Comparison of ENCODE assay signal across 1 cellular context in the genomic region with DNA sequence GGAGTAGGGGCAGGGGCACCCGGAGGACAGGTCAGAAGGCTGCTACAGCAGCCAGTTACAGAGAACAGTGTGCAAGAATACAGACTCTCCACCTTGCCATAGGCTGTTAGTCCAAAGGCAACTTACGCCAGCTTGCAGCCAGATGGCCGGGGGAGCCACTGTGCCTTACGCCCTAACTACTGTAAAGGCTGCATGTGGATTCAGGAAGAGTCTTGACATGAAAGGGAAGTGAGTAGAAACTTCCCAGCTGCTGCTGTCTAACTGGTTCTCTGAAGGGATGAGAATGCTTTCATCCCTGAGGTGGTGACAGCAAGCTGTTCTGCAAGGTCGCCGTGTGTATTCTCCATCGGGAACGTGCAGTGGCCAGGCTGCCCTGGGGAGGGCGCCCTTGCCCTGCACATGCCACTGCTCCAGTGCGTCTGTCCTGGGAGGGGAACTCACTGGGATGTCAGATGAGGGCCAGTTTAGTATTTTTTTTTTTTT.
TF ChIP-seq lines count a peak whose summit lies in the region.

No MANE protein-coding gene starts in this region.

TF ChIP-seq in H1, 55 proteins besides CTCF, POLR2A, EP300 and RAD21:
- TF ChIP-seq, protein P1, sequence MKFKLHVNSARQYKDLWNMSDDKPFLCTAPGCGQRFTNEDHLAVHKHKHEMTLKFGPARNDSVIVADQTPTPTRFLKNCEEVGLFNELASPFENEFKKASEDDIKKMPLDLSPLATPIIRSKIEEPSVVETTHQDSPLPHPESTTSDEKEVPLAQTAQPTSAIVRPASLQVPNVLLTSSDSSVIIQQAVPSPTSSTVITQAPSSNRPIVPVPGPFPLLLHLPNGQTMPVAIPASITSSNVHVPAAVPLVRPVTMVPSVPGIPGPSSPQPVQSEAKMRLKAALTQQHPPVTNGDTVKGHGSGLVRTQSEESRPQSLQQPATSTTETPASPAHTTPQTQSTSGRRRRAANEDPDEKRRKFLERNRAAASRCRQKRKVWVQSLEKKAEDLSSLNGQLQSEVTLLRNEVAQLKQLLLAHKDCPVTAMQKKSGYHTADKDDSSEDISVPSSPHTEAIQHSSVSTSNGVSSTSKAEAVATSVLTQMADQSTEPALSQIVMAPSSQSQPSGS (IDR thresholded peaks at IDR 0.05; ENCODE audit: low read length), result no peak
- TF ChIP-seq YY1 (IDR thresholded peaks at IDR 0.05; ENCODE audit: low read depth, low read length) (0 out of 2 replicates have a peak, but pooled peaks have one; percentile 44), FOSL1 (IDR thresholded peaks at IDR 0.05; ENCODE audit: insufficient read depth, low read depth, low read length) (no peak), CHD2 (IDR thresholded peaks at IDR 0.05; ENCODE audit: low read length) (no peak), MAX (IDR thresholded peaks at IDR 0.05) (peak; percentile 77), NRF1 (IDR thresholded peaks at IDR 0.05; ENCODE audit: low read depth, low read length) (no peak), CHD7 (IDR thresholded peaks at IDR 0.05; ENCODE audit: insufficient replicate concordance, low read length) (no peak), POU5F1 (IDR thresholded peaks at IDR 0.05; ENCODE audit: low read depth, low read length) (0 out of 2 replicates have a peak, but pooled peaks have one; percentile 6), JUND (IDR thresholded peaks at IDR 0.05; ENCODE audit: low read length) (no peak), SIN3A (conservative IDR thresholded peaks at IDR 0.05 in 1 of 2, IDR thresholded peaks at IDR 0.05 in 1 of 2; ENCODE audit: low read depth in 1 of 2, low read length in 2 of 2) (0 out of 4 replicates have a peak, but pooled peaks of 1 of the 2 experiments have one; percentile 51), SRF (IDR thresholded peaks at IDR 0.05; ENCODE audit: low read depth, low read length) (no peak), HDAC2 (IDR thresholded peaks at IDR 0.05; ENCODE audit: borderline replicate concordance in 1 of 2, low read depth in 2 of 2, low read length in 2 of 2) (no peak), EZH2 (IDR thresholded peaks at IDR 0.05; ENCODE audit: low read depth, low read length, severe bottlenecking) (no peak), CREB1 (IDR thresholded peaks at IDR 0.05) (no peak; the same call in 1 of the 2 replicates), HDAC6 (IDR thresholded peaks at IDR 0.05; ENCODE audit: low read depth, low read length) (no peak), SP4 (IDR thresholded peaks at IDR 0.05; ENCODE audit: low read length) (no peak), SIRT6 (IDR thresholded peaks at IDR 0.05; ENCODE audit: low read length) (no peak), JUN (IDR thresholded peaks at IDR 0.05; ENCODE audit: low read depth, low read length) (no peak), CEBPB (IDR thresholded peaks at IDR 0.05; ENCODE audit: low read depth, low read length) (no peak), MAFK (IDR thresholded peaks at IDR 0.05; ENCODE audit: low read depth, low read length) (peak; percentile 4; the same call in 1 of the 2 replicates), SP2 (IDR thresholded peaks at IDR 0.05; ENCODE audit: low read length) (no peak), RBBP5 (IDR thresholded peaks at IDR 0.05; ENCODE audit: borderline replicate concordance, low read depth, low read length) (no peak)
- TF ChIP-seq, protein P2, sequence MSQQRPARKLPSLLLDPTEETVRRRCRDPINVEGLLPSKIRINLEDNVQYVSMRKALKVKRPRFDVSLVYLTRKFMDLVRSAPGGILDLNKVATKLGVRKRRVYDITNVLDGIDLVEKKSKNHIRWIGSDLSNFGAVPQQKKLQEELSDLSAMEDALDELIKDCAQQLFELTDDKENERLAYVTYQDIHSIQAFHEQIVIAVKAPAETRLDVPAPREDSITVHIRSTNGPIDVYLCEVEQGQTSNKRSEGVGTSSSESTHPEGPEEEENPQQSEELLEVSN (IDR thresholded peaks at IDR 0.05), result no peak
TF ChIP-seq in H1: peak in this region for 5.
